Comparison of ENCODE assay signal across 24 cellular contexts in the genomic region with DNA sequence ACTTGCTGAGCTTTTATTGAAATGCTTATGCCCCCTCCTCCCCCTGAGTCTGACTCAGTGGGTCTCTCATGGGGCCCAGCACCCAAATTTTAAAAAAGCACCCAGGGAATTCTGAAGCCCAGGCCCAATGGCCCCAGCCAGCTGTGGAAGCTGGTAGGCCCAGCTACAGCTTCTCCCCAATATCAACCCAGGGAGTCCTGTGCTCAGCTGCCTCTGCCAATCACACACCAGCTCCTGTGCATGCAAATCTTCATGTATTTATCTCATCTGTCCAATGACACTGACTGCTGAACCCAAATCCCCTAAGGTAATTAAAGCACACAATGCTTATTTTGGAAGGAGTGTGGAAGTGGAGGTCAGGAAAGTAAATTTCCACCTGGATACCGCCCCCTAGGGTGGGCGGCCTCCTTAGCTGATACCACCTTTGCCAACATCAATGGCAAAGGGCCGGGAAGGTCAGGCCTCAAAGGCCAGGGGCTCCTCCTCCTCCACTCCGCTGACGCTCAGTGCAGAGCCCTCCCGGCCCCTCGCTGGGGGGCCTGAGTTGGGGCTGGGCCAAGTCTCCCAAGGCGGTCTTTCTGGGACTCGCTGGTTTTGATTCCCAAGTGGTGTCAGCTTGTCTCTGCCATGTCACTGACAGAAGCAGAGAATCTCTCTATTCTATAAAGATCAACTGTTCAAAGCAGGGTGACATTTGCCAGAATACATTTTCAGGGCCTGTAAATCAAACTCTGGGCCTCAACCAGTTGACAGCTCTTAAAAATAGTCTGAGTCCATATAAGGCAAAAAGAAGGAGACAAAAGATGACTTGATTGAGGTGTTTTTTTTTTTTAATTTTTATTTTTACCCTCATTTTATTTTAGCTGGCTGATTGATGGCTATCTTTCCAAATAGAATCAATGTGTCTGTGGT.
DNase-seq lines count a peak whose midpoint lies in the region; ATAC-seq, FAIRE-seq and TF ChIP-seq lines count a peak whose summit lies in the region.
"Had no signal": no experiment of that assay in that cellular context is flagged by ENCODE, and none has a peak within 500 bp of the region (broad histone marks: within the 10 kb centered on the region; RNA-seq: fewer than 3 reads in every experiment).

No MANE protein-coding gene starts in this region.

- intact Hi-C loops in spleen (cut with DNase I; ENCODE audit: low total_unique reads) = no loop called here

- no peak overlapping the region for H3K4me3 Mint-ChIP-seq in activated naive CD4-positive, alpha-beta T cell treated with anti-CD3 and anti-CD28 coated beads, Interleukin-2, amount 50 U/mL, for 24 hours
- no peak overlapping the region for H3K4me3 Mint-ChIP-seq in immature natural killer cell
- H3K4me3 Mint-ChIP-seq in endothelial cell (ENCODE audit: unreplicated experiment) = no peak overlapping the region
- H3K4me3 Mint-ChIP-seq: activated CD8-positive, alpha-beta T cell treated with anti-CD3 and anti-CD28 coated beads, Interleukin-2, amount 10 ng/mL, durations not matched to agents 7 days and 5 days had no signal

- no peaks in the 10 kb centered on the region for H3K27me3 Mint-ChIP-seq in activated naive CD4-positive, alpha-beta T cell treated with anti-CD3 and anti-CD28 coated beads, Interleukin-2, amount 50 U/mL, for 24 hours
- H3K27me3 Mint-ChIP-seq in immature natural killer cell (ENCODE audit: low read depth in 3 of 3) (peaks cover 0 to 10% (median 1%) of the 10 kb centered on the region in 3 donors), endothelial cell (ENCODE audit: unreplicated experiment) (peaks cover 14% of the 10 kb centered on the region)

- H3K27ac Mint-ChIP-seq in activated naive CD4-positive, alpha-beta T cell treated with anti-CD3 and anti-CD28 coated beads, Interleukin-2, amount 50 U/mL, for 24 hours = peak overlapping the region; percentile 21
- peak overlapping the region in 5 of 6 donors; percentile 55 to 69 (median 60) for H3K27ac Mint-ChIP-seq in immature natural killer cell
- no peak overlapping the region for H3K27ac Mint-ChIP-seq in endothelial cell (ENCODE audit: unreplicated experiment)

- no peaks in the 10 kb centered on the region for H3K9me3 ChIP-seq in spleen
- H3K9me3 ChIP-seq: SJSA1, transverse colon had no signal

- H3K4me1 ChIP-seq in spleen = peaks cover 0 to 31% (median 12%) of the 10 kb centered on the region in 6 donors
- H3K4me1 ChIP-seq: SJSA1 had no signal

- FAIRE-seq in D721Med (lab: Jason Lieb, UNC) = no peak
- FAIRE-seq: colon, endothelial cell of umbilical vein, GM18507 had no signal

- WGBS in spleen, 5 donors = 89 to 97% (median 92%) methylated on average over 6 to 9 of the region's 9 CpGs

- no peak for DNase-seq in activated naive CD4-positive, alpha-beta T cell (lab: John Stamatoyannopoulos, UW)
- DNase-seq in MV-4-11 (lab: John Stamatoyannopoulos, UW) (peak; percentile 27), immature natural killer cell (no peak), spleen (peak; percentile 56), endothelial cell (ENCODE audit: low spot score) (no peak), D721Med (ENCODE audit: insufficient read length, low spot score) (no peak)
- DNase-seq: activated CD4-positive, CD25-positive, alpha-beta regulatory T cell; activated CD8-positive, alpha-beta T cell treated with anti-CD3 and anti-CD28 coated beads, Interleukin-2, amount 10 ng/mL, durations not matched to agents 7 days and 5 days; anterior cingulate cortex; IMR-90; islet precursor cell; mammary epithelial cell; NCI-H1105 treated with DMSO at 0.1 percent for 48 hours; NCI-H69; PC-9; T-helper 9 cell; transverse colon had no signal

- peaks cover 5 to 70% (median 62%) of the 10 kb centered on the region in 6 donors for H3K36me3 ChIP-seq in spleen
- H3K36me3 ChIP-seq: SJSA1 had no signal

- ATAC-seq in GM21576 (IDR thresholded peaks at IDR 0.05; ENCODE audit: unreplicated experiment) = no peak
- ATAC-seq: activated CD8-positive, alpha-beta T cell treated with anti-CD3 and anti-CD28 coated beads, Interleukin-2, amount 10 ng/mL, durations not matched to agents 7 days and 5 days had no signal

- H3K27ac ChIP-seq in spleen = no peak overlapping the region
- H3K27ac ChIP-seq: hepatocyte, PC-9, SJSA1, transverse colon had no signal

- no peak for TF ChIP-seq POLR2A in spleen (IDR thresholded peaks at IDR 0.05)

- TF ChIP-seq CTCF in spleen (IDR thresholded peaks at IDR 0.05 in 8 of 11, conservative IDR thresholded peaks at IDR 0.05 in 3 of 11) (no peak), endothelial cell (IDR thresholded peaks at IDR 0.05; ENCODE audit: unreplicated experiment) (no peak), D721Med (IDR thresholded peaks at IDR 0.05; ENCODE audit: insufficient read depth, missing control alignments) (no peak)

- H3K9me3 Mint-ChIP-seq in activated naive CD4-positive, alpha-beta T cell treated with anti-CD3 and anti-CD28 coated beads, Interleukin-2, amount 50 U/mL, for 24 hours = no peaks in the 10 kb centered on the region
- H3K9me3 Mint-ChIP-seq in immature natural killer cell (no peaks in the 10 kb centered on the region), endothelial cell (ENCODE audit: unreplicated experiment) (no peaks in the 10 kb centered on the region)

- peaks cover 5% of the 10 kb centered on the region for H3K36me3 Mint-ChIP-seq in activated naive CD4-positive, alpha-beta T cell treated with anti-CD3 and anti-CD28 coated beads, Interleukin-2, amount 50 U/mL, for 24 hours
- H3K36me3 Mint-ChIP-seq in immature natural killer cell = peaks cover 7 to 25% (median 14%) of the 10 kb centered on the region in 3 donors
- H3K36me3 Mint-ChIP-seq in endothelial cell (ENCODE audit: low read depth, unreplicated experiment) = peaks cover 15% of the 10 kb centered on the region

- H3K4me3 ChIP-seq in spleen = no peak overlapping the region
- H3K4me3 ChIP-seq: hepatocyte, PC-9, SJSA1, transverse colon had no signal

- H3K27me3 ChIP-seq in spleen (replicated peaks in 1 of 7) = no peaks in the 10 kb centered on the region
- H3K27me3 ChIP-seq: hepatocyte, SJSA1, transverse colon had no signal

- peaks cover 30% of the 10 kb centered on the region for H3K4me1 Mint-ChIP-seq in activated naive CD4-positive, alpha-beta T cell treated with anti-CD3 and anti-CD28 coated beads, Interleukin-2, amount 50 U/mL, for 24 hours
- H3K4me1 Mint-ChIP-seq in immature natural killer cell (peaks cover 40 to 55% of the 10 kb centered on the region in 2 donors), endothelial cell (ENCODE audit: unreplicated experiment) (peaks cover 10% of the 10 kb centered on the region)

Comparison
In these comparisons a context has a peak if more than half of its experiments do, and no peak if none do; other contexts are left out.
1. DNase-seq: peak in MV-4-11 (single experiment) and spleen (single experiment); none in activated naive CD4-positive, alpha-beta T cell (0 of 4), immature natural killer cell (0 of 3), endothelial cell (single experiment) and D721Med (single experiment).